Comparison of ENCODE assay signal across 1 cellular context in genomic region chr10:74179124-74179710, GRCh38.
TF ChIP-seq lines count a peak whose summit lies in the region.

No MANE protein-coding gene starts in this region.

TF ChIP-seq in HCT116, 20 proteins besides CTCF, POLR2A, EP300 and RAD21 (continued from another document):
- TF ChIP-seq ATF3 (IDR thresholded peaks at IDR 0.05) (no peak), MAX (IDR thresholded peaks at IDR 0.05) (no peak), ZNF274 (IDR thresholded peaks at IDR 0.05; ENCODE audit: low read depth, low read length) (no peak), ELF1 (IDR thresholded peaks at IDR 0.05; ENCODE audit: borderline replicate concordance, low read depth) (no peak), ZBTB33 (IDR thresholded peaks at IDR 0.05; ENCODE audit: extremely low read depth, insufficient replicate concordance, low read length) (no peak), YY1 (IDR thresholded peaks at IDR 0.05; ENCODE audit: extremely low read depth, insufficient replicate concordance, low read depth, low read length) (peak; percentile 12), SIN3A (IDR thresholded peaks at IDR 0.05; ENCODE audit: low read depth) (no peak)
TF ChIP-seq in HCT116: peak in this region for 3.
